ENCODE assay signal across 18 cellular contexts in the genomic region with DNA sequence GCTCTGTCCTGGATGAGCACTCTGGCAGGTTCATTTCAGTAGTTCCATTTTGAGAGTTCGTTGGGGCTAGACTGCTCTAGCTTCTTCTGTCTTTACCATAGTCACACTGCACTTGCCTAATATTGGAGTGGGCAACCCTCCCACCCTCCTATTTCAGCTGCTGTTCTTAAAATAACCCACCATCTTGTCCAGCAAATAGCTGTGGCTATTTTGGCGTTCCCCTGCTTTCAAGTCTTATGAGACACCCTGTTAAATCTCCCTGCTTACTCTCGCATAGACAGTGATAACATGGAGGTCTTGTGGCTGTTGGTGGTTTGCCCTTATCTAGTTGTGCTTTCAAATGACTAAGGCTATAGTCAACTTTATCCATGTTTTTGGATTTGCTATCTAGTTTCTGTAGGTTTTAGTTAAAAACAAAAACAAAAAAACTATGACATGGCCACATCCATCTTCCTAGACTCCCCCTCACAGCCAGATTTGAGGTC.
DNase-seq lines count a peak whose midpoint lies in the region; ATAC-seq, FAIRE-seq and TF ChIP-seq lines count a peak whose summit lies in the region.
"Had no signal": no experiment of that assay in that cellular context is flagged by ENCODE, and none has a peak within 500 bp of the region (broad histone marks: within the 10 kb centered on the region; RNA-seq: fewer than 3 reads in every experiment).

No MANE protein-coding gene starts in this region.

- TF ChIP-seq POLR2A in GM12891 (IDR thresholded peaks at IDR 0.05; ENCODE audit: low read depth, low read length) = no peak
- TF ChIP-seq POLR2A in GM12878 (IDR thresholded peaks at IDR 0.05; ENCODE audit: low read depth, low read length) = no peak

- H3K4me2 ChIP-seq in GM12878 (ENCODE audit: control insufficient read depth, insufficient read depth) = peak overlapping the region; percentile 47

- peak overlapping the region in 2 of 3 experiments; percentile 25 to 77 for H3K27ac Mint-ChIP-seq in nephron
- H3K27ac Mint-ChIP-seq in CD8-positive, alpha-beta memory T cell = no peak overlapping the region
- no peak overlapping the region for H3K27ac Mint-ChIP-seq in natural killer cell treated with Interleukin-12 subunit alpha and Interleukin-12 subunit beta and Interleukin-15 and Interleukin-18, amount 100 ng/mL, for 72 hours
- H3K27ac Mint-ChIP-seq: activated naive CD4-positive, alpha-beta T cell treated with anti-CD3 and anti-CD28 coated beads for 36 hours had no signal

- FAIRE-seq in GM12891 (lab: Jason Lieb, UNC) (peak; percentile 83), GM12878 (lab: Jason Lieb, UNC) (peak; percentile 31)

- intact Hi-C loops in GM12878 (cut with micrococcal nuclease; ENCODE audit: unreplicated experiment) = no loop called here

- TF ChIP-seq EP300 in GM12878 (IDR thresholded peaks at IDR 0.05; ENCODE audit: borderline replicate concordance in 1 of 2, control insufficient read depth in 1 of 2, low read depth in 2 of 2, low read length in 2 of 2) = no peak

- H2AFZ ChIP-seq in GM12878 (ENCODE audit: control insufficient read depth, low read depth, low read length) = no peak overlapping the region; the same call in 1 of the 2 replicates

- SMC1A ChIA-PET in GM12878 (lab: Charles Lee; ENCODE audit: uncharacterized antibody, unreplicated experiment) = no interaction called here

- H3K9me3 ChIP-seq in GM12878 (replicated peaks; ENCODE audit: control insufficient read depth, insufficient read depth, low read length) = peaks cover 1% of the 10 kb centered on the region; the same call in 1 of the 3 replicates
- no peaks in the 10 kb centered on the region for H3K9me3 ChIP-seq in CD8-positive, alpha-beta memory T cell (ENCODE audit: low read length)
- H3K9me3 ChIP-seq: BE2C, upper lobe of right lung had no signal

- no peak overlapping the region for H3K27ac ChIP-seq in GM12878 (ENCODE audit: control insufficient read depth, insufficient read depth)
- no peak overlapping the region for H3K27ac ChIP-seq in CD8-positive, alpha-beta memory T cell (ENCODE audit: low read depth, low read length)
- H3K27ac ChIP-seq: upper lobe of right lung had no signal

- H3K4me3 ChIP-seq in GM12878 = no peak overlapping the region
- H3K4me3 ChIP-seq in CD8-positive, alpha-beta memory T cell (ENCODE audit: low read length) = no peak overlapping the region
- H3K4me3 ChIP-seq: upper lobe of right lung had no signal

- ATAC-seq in HG02852 (IDR thresholded peaks at IDR 0.05; ENCODE audit: unreplicated experiment) (peak; percentile 54), GM12878 (peak; percentile 57)
- ATAC-seq in natural killer cell treated with Interleukin-12 subunit alpha and Interleukin-12 subunit beta and Interleukin-15 and Interleukin-18, amount 100 ng/mL, for 72 hours = no peak
- ATAC-seq: upper lobe of right lung had no signal

- H3K36me3 ChIP-seq in GM12878 (ENCODE audit: control insufficient read depth in 2 of 2, insufficient read depth in 2 of 2, low read length in 1 of 2) = no peaks in the 10 kb centered on the region
- H3K36me3 ChIP-seq in CD8-positive, alpha-beta memory T cell (ENCODE audit: insufficient read depth, low read length) = no peaks in the 10 kb centered on the region
- H3K36me3 ChIP-seq: upper lobe of right lung had no signal

- H3K4me1 ChIP-seq in GM12878 (ENCODE audit: control insufficient read depth, insufficient read depth, low read length) = peaks cover 4% of the 10 kb centered on the region; the same call in 1 of the 2 replicates
- no peaks in the 10 kb centered on the region for H3K4me1 ChIP-seq in CD8-positive, alpha-beta memory T cell (ENCODE audit: insufficient read depth, low read length)
- H3K4me1 ChIP-seq: upper lobe of right lung had no signal

- H3K27me3 Mint-ChIP-seq in nephron (ENCODE audit: low read depth) = no peaks in the 10 kb centered on the region
- H3K27me3 Mint-ChIP-seq in CD8-positive, alpha-beta memory T cell = peaks cover 27 to 71% of the 10 kb centered on the region in 2 donors
- H3K27me3 Mint-ChIP-seq in natural killer cell treated with Interleukin-12 subunit alpha and Interleukin-12 subunit beta and Interleukin-15 and Interleukin-18, amount 100 ng/mL, for 72 hours = peaks cover 53 to 77% of the 10 kb centered on the region in 2 donors

- H3K4me1 Mint-ChIP-seq in nephron = peaks cover 32% of the 10 kb centered on the region
- no peaks in the 10 kb centered on the region for H3K4me1 Mint-ChIP-seq in CD8-positive, alpha-beta memory T cell
- no peaks in the 10 kb centered on the region for H3K4me1 Mint-ChIP-seq in natural killer cell treated with Interleukin-12 subunit alpha and Interleukin-12 subunit beta and Interleukin-15 and Interleukin-18, amount 100 ng/mL, for 72 hours (ENCODE audit: low read depth in 2 of 2)

- no TSS peak for BruUV-seq in GM12878 (replicated peaks; lab: Mats Ljungman, UMichigan)

- H3K9ac ChIP-seq in GM12878 (ENCODE audit: control insufficient read depth, insufficient read depth, low read length) = no peak overlapping the region

- H3K27me3 ChIP-seq in GM12878 (replicated peaks in 1 of 2; ENCODE audit: control insufficient read depth in 2 of 2, insufficient read depth in 2 of 2, low read length in 1 of 2) = no peaks in the 10 kb centered on the region
- H3K27me3 ChIP-seq in CD8-positive, alpha-beta memory T cell (ENCODE audit: insufficient read depth, low read length, poor library complexity, severe bottlenecking) = peaks cover 8% of the 10 kb centered on the region
- H3K27me3 ChIP-seq: BE2C, upper lobe of right lung had no signal

- TF ChIP-seq CTCF in GM12878 (IDR thresholded peaks at IDR 0.05 in 2 of 3, conservative IDR thresholded peaks at IDR 0.05 in 1 of 3; ENCODE audit: control insufficient read depth in 2 of 3, extremely low read depth in 1 of 3, insufficient read depth in 1 of 3, low read depth in 3 of 3, low read length in 3 of 3) (no peak), nephron (IDR thresholded peaks at IDR 0.05; ENCODE audit: unreplicated experiment in 3 of 3) (no peak)

- H3K36me3 Mint-ChIP-seq in nephron (ENCODE audit: low read depth) = peaks cover 77% of the 10 kb centered on the region
- peaks cover 0 to 11% (median 2%) of the 10 kb centered on the region in 3 donors for H3K36me3 Mint-ChIP-seq in CD8-positive, alpha-beta memory T cell
- H3K36me3 Mint-ChIP-seq in natural killer cell treated with Interleukin-12 subunit alpha and Interleukin-12 subunit beta and Interleukin-15 and Interleukin-18, amount 100 ng/mL, for 72 hours = peaks cover 20% of the 10 kb centered on the region

- H3K4me3 Mint-ChIP-seq in nephron = no peak overlapping the region
- H3K4me3 Mint-ChIP-seq in CD8-positive, alpha-beta memory T cell = no peak overlapping the region
- H3K4me3 Mint-ChIP-seq in natural killer cell treated with Interleukin-12 subunit alpha and Interleukin-12 subunit beta and Interleukin-15 and Interleukin-18, amount 100 ng/mL, for 72 hours = no peak overlapping the region
- H3K4me3 Mint-ChIP-seq: activated naive CD4-positive, alpha-beta T cell treated with anti-CD3 and anti-CD28 coated beads for 36 hours had no signal

- H4K20me1 ChIP-seq in GM12878 (ENCODE audit: control insufficient read depth, insufficient read depth) = no peaks in the 10 kb centered on the region

- H3K79me2 ChIP-seq in GM12878 (ENCODE audit: control insufficient read depth, insufficient read depth, low read length) = no peaks in the 10 kb centered on the region

- POLR2A ChIA-PET in GM12878 (lab: Charles Lee) = no interaction called here
- POLR2A ChIA-PET in CD8-positive, alpha-beta memory T cell (lab: Charles Lee) = no interaction called here

- DNase-seq in GM12891 (ENCODE audit: insufficient read length, low spot score) (no peak), GM12878 (ENCODE audit: low read depth, low spot score) (no peak), GF-D8 (lab: John Stamatoyannopoulos, UW) (no peak)
- no peak for DNase-seq in CD8-positive, alpha-beta memory T cell
- DNase-seq in natural killer cell treated with Interleukin-12 subunit alpha and Interleukin-12 subunit beta and Interleukin-15 and Interleukin-18, amount 100 ng/mL, for 72 hours (ENCODE audit: low spot score) = no peak
- no peak for DNase-seq in stimulated activated CD4-positive, alpha-beta T cell treated with anti-CD3 and anti-CD28 coated beads, Interleukin-2, amount 100 ng/mL, for 24 hours
- DNase-seq: activated CD4-positive, CD25-positive, alpha-beta regulatory T cell; activated naive CD4-positive, alpha-beta T cell treated with anti-CD3 and anti-CD28 coated beads for 36 hours; BE2C; DMS 273 treated with DMSO at 0.1 percent for 48 hours; hypothalamus; kidney glomerular epithelial cell; NCI-H1436 treated with DMSO at 0.1 percent for 48 hours; NCI-H345; SHP77; upper lobe of right lung had no signal

- peaks cover 38% of the 10 kb centered on the region for H3K9me3 Mint-ChIP-seq in nephron
- H3K9me3 Mint-ChIP-seq in CD8-positive, alpha-beta memory T cell = peaks cover 17 to 21% (median 18%) of the 10 kb centered on the region in 5 donors
- H3K9me3 Mint-ChIP-seq in natural killer cell treated with Interleukin-12 subunit alpha and Interleukin-12 subunit beta and Interleukin-15 and Interleukin-18, amount 100 ng/mL, for 72 hours = peaks cover 12% of the 10 kb centered on the region

- TF ChIP-seq RAD21 in GM12878 (IDR thresholded peaks at IDR 0.05; ENCODE audit: insufficient read depth, low read depth, low read length) = no peak

- in situ Hi-C loops in GM12878 (cut with MboI) = no loop called here

- 0% methylated on average over 3 of the region's 3 CpGs for WGBS in GM12878 (ENCODE audit: insufficient coverage, insufficient replicate concordance, low lambda C conversion rate, missing lambda C conversion rate)

- RAD21 ChIA-PET in GM12878 (lab: Charles Lee; ENCODE audit: unreplicated experiment) = no interaction called here

- CTCF ChIA-PET in GM12878 (lab: Yijun Ruan, JAX) = interaction anchor here (1.3 kb wide), 1 partner anchor 11 kb away, joined by 3 read pairs; no protein-coding TSS in a partner anchor
- CTCF ChIA-PET in CD8-positive, alpha-beta memory T cell (lab: Charles Lee) = no interaction called here

TF ChIP-seq in GM12891, 5 proteins besides CTCF, POLR2A, EP300 and RAD21:
- no peak for TF ChIP-seq POLR2AphosphoS5 (IDR thresholded peaks at IDR 0.05; ENCODE audit: low read depth, low read length)
- TF ChIP-seq TAF1 (IDR thresholded peaks at IDR 0.05; ENCODE audit: low read depth, low read length) = no peak
- no peak for TF ChIP-seq SPI1 (IDR thresholded peaks at IDR 0.05; ENCODE audit: low read depth, low read length)
- TF ChIP-seq PAX5 (IDR thresholded peaks at IDR 0.05; ENCODE audit: insufficient read depth, low read length, severe bottlenecking) = no peak
- no peak for TF ChIP-seq POU2F2 (IDR thresholded peaks at IDR 0.05; ENCODE audit: low read depth, low read length)

TF ChIP-seq in GM12878, 131 proteins besides CTCF, POLR2A, EP300 and RAD21 (continues in another document):
- TF ChIP-seq BCL11A (IDR thresholded peaks at IDR 0.05; ENCODE audit: low read depth, low read length) (0 out of 2 replicates have a peak, but pooled peaks have one; percentile 35), YY1 (IDR thresholded peaks at IDR 0.05; ENCODE audit: low read depth, low read length) (peak; percentile 47; the same call in 1 of the 2 replicates), HDAC2 (IDR thresholded peaks at IDR 0.05) (no peak), IRF4 (IDR thresholded peaks at IDR 0.05; ENCODE audit: low read depth, low read length) (peak; percentile 83; the same call in 1 of the 2 replicates)

Comparison
In these comparisons a context has a peak if more than half of its experiments do, and no peak if none do; other contexts are left out.
1. ATAC-seq: peak in HG02852 (single experiment) and GM12878 (single experiment); none in natural killer cell treated with Interleukin-12 subunit alpha and Interleukin-12 subunit beta and Interleukin-15 and Interleukin-18, amount 100 ng/mL, for 72 hours (0 of 2).
2. H3K27ac Mint-ChIP-seq: peak in nephron (2 of 3); none in CD8-positive, alpha-beta memory T cell (0 of 8) and natural killer cell treated with Interleukin-12 subunit alpha and Interleukin-12 subunit beta and Interleukin-15 and Interleukin-18, amount 100 ng/mL, for 72 hours (0 of 2).